Comparison of ENCODE assay signal across 12 cellular contexts in genomic region chr2:114022360-114023085, GRCh38.
DNase-seq lines count a peak whose midpoint lies in the region; ATAC-seq and TF ChIP-seq lines count a peak whose summit lies in the region.
"Had no signal": no experiment of that assay in that cellular context is flagged by ENCODE, and none has a peak within 500 bp of the region (broad histone marks: within the 10 kb centered on the region; RNA-seq: fewer than 3 reads in every experiment).

No MANE protein-coding gene starts in this region.

- DNase-seq in MCF 10A (ENCODE audit: unreplicated experiment) = peak; percentile 79
- no peak for DNase-seq in breast epithelium (ENCODE audit: low spot score in 2 of 2)
- DNase-seq in astrocyte of the cerebellum (ENCODE audit: low read depth) = peak; percentile 22
- peak; percentile 52 for DNase-seq in iris pigment epithelial cell (ENCODE audit: low read depth)
- no peak for DNase-seq in NCI-H1092 (lab: John Stamatoyannopoulos, UW)
- no peak for DNase-seq in MV-4-11 (lab: John Stamatoyannopoulos, UW)
- no peak for DNase-seq in tibial nerve (ENCODE audit: low spot score in 2 of 2)
- DNase-seq: activated naive CD4-positive, alpha-beta T cell treated with anti-CD3 and anti-CD28 coated beads, Interleukin-2, amount 10 ng/mL, durations not matched to agents 7 days and 5 days; NCI-H187 treated with DMSO at 0.1 percent for 48 hours; stimulated activated naive CD8-positive, alpha-beta T cell treated with anti-CD3 and anti-CD28 coated beads, Interleukin-15, amount 100 ng/mL, for 72 hours had no signal

- CTCF ChIA-PET in MCF 10A (lab: Yijun Ruan, JAX) = interaction anchor here (0.6 to 0.7 kb wide), 2 partner anchors 42 to 294 kb away, joined by 3 to 4 read pairs; no protein-coding TSS in a partner anchor

- 77 to 81% methylated on average over 4 of the region's 4 CpGs for WGBS in tibial nerve, 2 donors

- no peaks in the 10 kb centered on the region for H3K27me3 ChIP-seq in breast epithelium
- H3K27me3 ChIP-seq in tibial nerve = no peaks in the 10 kb centered on the region

- H3K27ac ChIP-seq in breast epithelium = no peak overlapping the region
- H3K27ac ChIP-seq in tibial nerve = no peak overlapping the region

- no peak overlapping the region for H3K4me3 Mint-ChIP-seq in MCF 10A (ENCODE audit: unreplicated experiment)
- H3K4me3 Mint-ChIP-seq: activated naive CD4-positive, alpha-beta T cell treated with anti-CD3 and anti-CD28 coated beads, Interleukin-2, amount 10 ng/mL, durations not matched to agents 7 days and 5 days; neural crest cell; stimulated activated naive CD8-positive, alpha-beta T cell treated with anti-CD3 and anti-CD28 coated beads, Interleukin-15, amount 100 ng/mL, for 72 hours had no signal

- H3K9me3 Mint-ChIP-seq in MCF 10A (ENCODE audit: unreplicated experiment) = peaks cover 7% of the 10 kb centered on the region
- H3K9me3 Mint-ChIP-seq: neural crest cell; stimulated activated naive CD8-positive, alpha-beta T cell treated with anti-CD3 and anti-CD28 coated beads, Interleukin-15, amount 100 ng/mL, for 72 hours had no signal

- H3K4me3 ChIP-seq in breast epithelium (no peak overlapping the region), astrocyte of the cerebellum (ENCODE audit: low read depth, low read length) (no peak overlapping the region), tibial nerve (no peak overlapping the region)

- no peak for TF ChIP-seq CTCF in MCF 10A (IDR thresholded peaks at IDR 0.05; ENCODE audit: unreplicated experiment)
- TF ChIP-seq CTCF in breast epithelium (IDR thresholded peaks at IDR 0.05) = no peak
- no peak for TF ChIP-seq CTCF in astrocyte of the cerebellum (IDR thresholded peaks at IDR 0.05; ENCODE audit: low read depth, low read length, missing control alignments)
- TF ChIP-seq CTCF in tibial nerve (IDR thresholded peaks at IDR 0.05) = no peak

- H3K36me3 ChIP-seq in breast epithelium = no peaks in the 10 kb centered on the region
- H3K36me3 ChIP-seq in tibial nerve = no peaks in the 10 kb centered on the region

- TF ChIP-seq POLR2A in breast epithelium (IDR thresholded peaks at IDR 0.05) = no peak
- TF ChIP-seq POLR2A in tibial nerve (IDR thresholded peaks at IDR 0.05) = no peak

- no peak for TF ChIP-seq EP300 in tibial nerve (IDR thresholded peaks at IDR 0.05)

- intact Hi-C loops in MCF 10A (cut with micrococcal nuclease) = loop anchor here (1.0 kb wide), 1 partner anchor 27 kb away; no protein-coding TSS in a partner anchor
- intact Hi-C loops in breast epithelium (cut with DNase I; ENCODE audit: low total_unique reads) = no loop called here

- H3K27me3 Mint-ChIP-seq in MCF 10A (ENCODE audit: insufficient read depth, unreplicated experiment) = no peaks in the 10 kb centered on the region

- in situ Hi-C loops in astrocyte of the cerebellum (cut with HindIII; ENCODE audit: low sequenced_read_pairs) = no loop called here

- no peak for ATAC-seq in HG03045 (IDR thresholded peaks at IDR 0.05; ENCODE audit: unreplicated experiment)
- ATAC-seq: stimulated activated naive CD8-positive, alpha-beta T cell treated with anti-CD3 and anti-CD28 coated beads, Interleukin-15, amount 100 ng/mL, for 72 hours had no signal

- no peaks in the 10 kb centered on the region for H3K36me3 Mint-ChIP-seq in MCF 10A (ENCODE audit: insufficient read depth, unreplicated experiment)
- H3K36me3 Mint-ChIP-seq: activated naive CD4-positive, alpha-beta T cell treated with anti-CD3 and anti-CD28 coated beads, Interleukin-2, amount 10 ng/mL, durations not matched to agents 7 days and 5 days had no signal

- no peaks in the 10 kb centered on the region for H3K9me3 ChIP-seq in breast epithelium
- H3K9me3 ChIP-seq in tibial nerve = peaks cover 0 to 8% (median 0%) of the 10 kb centered on the region in 4 donors

- H3K4me1 ChIP-seq in breast epithelium = no peaks in the 10 kb centered on the region
- no peaks in the 10 kb centered on the region for H3K4me1 ChIP-seq in tibial nerve

- no TSS peak for BruUV-seq in MCF 10A (replicated peaks; lab: Mats Ljungman, UMichigan)

- POLR2A ChIA-PET in MCF 10A (lab: Yijun Ruan, JAX) = no interaction called here

- H3K27ac Mint-ChIP-seq in MCF 10A (ENCODE audit: low read depth, unreplicated experiment) = peak overlapping the region; percentile 53
- H3K27ac Mint-ChIP-seq: activated naive CD4-positive, alpha-beta T cell treated with anti-CD3 and anti-CD28 coated beads, Interleukin-2, amount 10 ng/mL, durations not matched to agents 7 days and 5 days; stimulated activated naive CD8-positive, alpha-beta T cell treated with anti-CD3 and anti-CD28 coated beads, Interleukin-15, amount 100 ng/mL, for 72 hours had no signal

- no peaks in the 10 kb centered on the region for H3K4me1 Mint-ChIP-seq in MCF 10A (ENCODE audit: insufficient read depth, unreplicated experiment)
- H3K4me1 Mint-ChIP-seq: activated naive CD4-positive, alpha-beta T cell treated with anti-CD3 and anti-CD28 coated beads, Interleukin-2, amount 10 ng/mL, durations not matched to agents 7 days and 5 days; neural crest cell; stimulated activated naive CD8-positive, alpha-beta T cell treated with anti-CD3 and anti-CD28 coated beads, Interleukin-15, amount 100 ng/mL, for 72 hours had no signal

Comparison
In these comparisons a context has a peak if more than half of its experiments do, and no peak if none do; other contexts are left out.
1. DNase-seq: peak in MCF 10A (single experiment), astrocyte of the cerebellum (single experiment) and iris pigment epithelial cell (single experiment); none in breast epithelium (0 of 2), NCI-H1092 (single experiment), MV-4-11 (single experiment) and tibial nerve (0 of 2).